In genomic region chr14:92460541-92460915, GRCh38 we compare ENCODE assay signal across 15 cellular contexts. TPM values are rescaled to one million over a fixed set of nuclear protein-coding genes. Genes with fewer than 3 reads are reported as not detected.
DNase-seq lines count a peak whose midpoint lies in the region; ATAC-seq and TF ChIP-seq lines count a peak whose summit lies in the region.
"Had no signal": no experiment of that assay in that cellular context is flagged by ENCODE, and none has a peak within 500 bp of the region (broad histone marks: within the 10 kb centered on the region; RNA-seq: fewer than 3 reads in every experiment).

No MANE protein-coding gene starts in this region.

- H3K4me3 ChIP-seq in gastroesophageal sphincter: no peak overlapping the region
- no peak overlapping the region for H3K4me3 ChIP-seq in skin epidermis

- H3K9me3 ChIP-seq in gastroesophageal sphincter: no peaks in the 10 kb centered on the region

- H3K4me3 Mint-ChIP-seq in CD14-positive monocyte: peak overlapping the region; percentile 85 to 94
- H3K4me3 Mint-ChIP-seq: mesothelial cell of epicardium had no signal

- whole genome bisulfite sequencing in gastroesophageal sphincter (ENCODE audit: low coverage in 1 of 2), 2 donors: no CpG with 5 or more reads among the region's 6 CpGs

- no peaks in the 10 kb centered on the region for H3K27me3 ChIP-seq in gastroesophageal sphincter

- TF ChIP-seq CTCF in CD14-positive monocyte (IDR thresholded peaks at IDR 0.05) (no peak), gastroesophageal sphincter (IDR thresholded peaks at IDR 0.05) (no peak), GM10266 (IDR thresholded peaks at IDR 0.05; ENCODE audit: control insufficient read depth, insufficient read depth, low read depth, missing control alignments) (no peak)

- H3K27ac ChIP-seq in gastroesophageal sphincter (peak overlapping the region in 3 of 4 donors; percentile 51 to 54 (median 51)), skin epidermis (peak overlapping the region in 17 of 21 experiments; percentile 6 to 73 (median 40))

- ATAC-seq in SK-N-SH treated with all-trans-retinoic acid at 6 μM for 48 hours (peak; percentile 2; the same call in 1 of the 3 replicates), gastroesophageal sphincter (no peak)

- peak overlapping the region; percentile 78 to 96 (median 91) for H3K27ac Mint-ChIP-seq in CD14-positive monocyte
- H3K27ac Mint-ChIP-seq: mesothelial cell of epicardium had no signal

- peaks cover 0 to 33% (median 4%) of the 10 kb centered on the region in 3 donors for H3K4me1 ChIP-seq in gastroesophageal sphincter

- no peak for TF ChIP-seq POLR2A in gastroesophageal sphincter (IDR thresholded peaks at IDR 0.05)

- DNase-seq in CD14-positive monocyte (ENCODE audit: low spot score): no peak
- no peak for DNase-seq in GM10266 (ENCODE audit: extremely low spot score)
- no peak for DNase-seq in NCI-H146 treated with DMSO at 0.1 percent for 48 hours (lab: John Stamatoyannopoulos, UW; ENCODE audit: unreplicated experiment)
- DNase-seq in activated naive CD4-positive, alpha-beta T cell treated with anti-CD3 and anti-CD28 coated beads, Interleukin-2, amount 50 U/mL, for 16 hours: no peak
- DNase-seq in NCI-H1930 (lab: John Stamatoyannopoulos, UW): no peak
- DNase-seq: activated gamma-delta T cell treated with Interleukin-2 at 50 U/mL for 16 hours; NCI-H146; NCI-H524; occipital lobe; stimulated activated CD4-positive, alpha-beta T cell treated with anti-CD3 and anti-CD28 coated beads, Interleukin-12 subunit alpha, Interleukin-12 subunit beta, amount 100 ng/mL, for 4 hours had no signal

- no peaks in the 10 kb centered on the region for H3K36me3 ChIP-seq in gastroesophageal sphincter

- TF ChIP-seq EP300 in gastroesophageal sphincter (IDR thresholded peaks at IDR 0.05): no peak

- intact Hi-C loops in CD14-positive monocyte (cut with micrococcal nuclease): loop anchor here (5.0 to 10.0 kb wide), 3 partner anchors 54 to 192 kb away; partner anchors contain the start of gene RIN3 (in 1 of the 2)

- no peaks in the 10 kb centered on the region for H3K27me3 Mint-ChIP-seq in CD14-positive monocyte (ENCODE audit: low read depth in 3 of 3)

- peaks cover 0 to 3% (median 0%) of the 10 kb centered on the region in 7 donors for H3K9me3 Mint-ChIP-seq in CD14-positive monocyte
- H3K9me3 Mint-ChIP-seq: mesothelial cell of epicardium had no signal

- H3K4me1 Mint-ChIP-seq in CD14-positive monocyte: peaks cover 83% of the 10 kb centered on the region

- H3K36me3 Mint-ChIP-seq in CD14-positive monocyte: peaks cover 41 to 63% of the 10 kb centered on the region in 2 donors
- H3K36me3 Mint-ChIP-seq: mesothelial cell of epicardium had no signal

TF ChIP-seq in SK-N-SH treated with all-trans-retinoic acid at 6 μM for 48 hours, 23 proteins besides CTCF, POLR2A, EP300 and RAD21:
- TF ChIP-seq PPARA (CRISPR knock-in tag; IDR thresholded peaks at IDR 0.05; ENCODE audit: borderline replicate concordance) (no peak), ESRRG (CRISPR knock-in tag; IDR thresholded peaks at IDR 0.05) (no peak), POU6F1 (CRISPR knock-in tag; IDR thresholded peaks at IDR 0.05; ENCODE audit: borderline replicate concordance, low read depth) (no peak), OSR1 (CRISPR knock-in tag; IDR thresholded peaks at IDR 0.05) (no peak), TCF4 (CRISPR knock-in tag; IDR thresholded peaks at IDR 0.05; ENCODE audit: borderline replicate concordance) (no peak)
TF ChIP-seq in SK-N-SH treated with all-trans-retinoic acid at 6 μM for 48 hours: peak in this region for 0.

RNA-seq across cellular contexts. Expression of gene RIN3, which starts 53.1 kb away (rescaled TPM):
- 10 to 100 TPM; 42.8 to 54.6 TPM for polyA plus RNA-seq in CD14-positive monocyte
- total RNA-seq in gastroesophageal sphincter: 10 to 100 TPM; 13.5 to 22.2 (median 16.2) TPM
- total RNA-seq: HT-29 had no signal
